ENCODE assay signal across 8 cellular contexts in genomic region chr1:6490181-6491075, GRCh38. TPM values are rescaled to one million over a fixed set of nuclear protein-coding genes. Genes with fewer than 3 reads are reported as not detected.
A peak's percentile ranks its signal among the peaks of the same experiment; 100 is the strongest.
DNase-seq lines count a peak whose midpoint lies in the region; ATAC-seq and TF ChIP-seq lines count a peak whose summit lies in the region.

No MANE protein-coding gene starts in this region.

- no peaks in the 10 kb centered on the region for H3K9me3 Mint-ChIP-seq in GM23338
- no peaks in the 10 kb centered on the region for H3K9me3 Mint-ChIP-seq in naive thymus-derived CD4-positive, alpha-beta T cell

- CTCF ChIA-PET in naive thymus-derived CD4-positive, alpha-beta T cell (lab: Charles Lee), result interaction anchor here (0.8 to 4.1 kb wide), 11 partner anchors 17 to 156 kb away, joined by 3 to 32 read pairs (median 4); partner anchors contain the start of genes NOL9 and TAS1R1

- peak; percentile 69 for ATAC-seq in GM23338
- peak; percentile 39 for ATAC-seq in naive thymus-derived CD4-positive, alpha-beta T cell
- no peak for ATAC-seq in thoracic aorta (ENCODE audit: insufficient number of reproducible peaks, low FRiP score, low read depth)
- no peak for ATAC-seq in GM19467 (IDR thresholded peaks at IDR 0.05; ENCODE audit: unreplicated experiment)

- peak overlapping the region; percentile 74 for H3K4me3 Mint-ChIP-seq in GM23338
- peak overlapping the region; percentile 63 to 87 (median 81) for H3K4me3 Mint-ChIP-seq in naive thymus-derived CD4-positive, alpha-beta T cell

- H3K9me3 ChIP-seq in esophagus muscularis mucosa (no peaks in the 10 kb centered on the region), thoracic aorta (no peaks in the 10 kb centered on the region)
- no peaks in the 10 kb centered on the region for H3K9me3 ChIP-seq in naive thymus-derived CD4-positive, alpha-beta T cell (ENCODE audit: control insufficient read depth in 2 of 3, low read length in 3 of 3)

- no peaks in the 10 kb centered on the region for H3K9me2 ChIP-seq in GM23338 (ENCODE audit: insufficient read depth)

- TF ChIP-seq CTCF in GM23338 (conservative IDR thresholded peaks at IDR 0.05; ENCODE audit: low read depth in 2 of 2), result peak in 1 of 2 experiments; percentile 30; a peak in 2 of 4 replicates
- TF ChIP-seq CTCF in esophagus muscularis mucosa (IDR thresholded peaks at IDR 0.05), result no peak
- peak; percentile 37 for TF ChIP-seq CTCF in thoracic aorta (IDR thresholded peaks at IDR 0.05)

- H3K36me3 ChIP-seq in GM23338 (ENCODE audit: insufficient read depth) (no peaks in the 10 kb centered on the region), esophagus muscularis mucosa (no peaks in the 10 kb centered on the region), thoracic aorta (no peaks in the 10 kb centered on the region)
- H3K36me3 ChIP-seq in naive thymus-derived CD4-positive, alpha-beta T cell (ENCODE audit: control insufficient read depth in 2 of 3, insufficient read depth in 3 of 3, low read length in 3 of 3), result peaks cover 0 to 4% (median 0%) of the 10 kb centered on the region in 3 experiments

- H3K4me3 ChIP-seq in GM23338, result peak overlapping the region; percentile 94
- peak overlapping the region; percentile 68 to 79 (median 69) for H3K4me3 ChIP-seq in esophagus muscularis mucosa
- peak overlapping the region; percentile 80 for H3K4me3 ChIP-seq in naive thymus-derived CD4-positive, alpha-beta T cell (ENCODE audit: low read length)
- peak overlapping the region; percentile 84 for H3K4me3 ChIP-seq in thoracic aorta

- H3K79me2 ChIP-seq in GM23338 (replicated peaks; ENCODE audit: insufficient read depth), result no peaks in the 10 kb centered on the region

- H3K27me3 ChIP-seq in GM23338 (ENCODE audit: insufficient read depth) (no peaks in the 10 kb centered on the region), esophagus muscularis mucosa (peaks cover 5 to 39% (median 12%) of the 10 kb centered on the region in 4 donors), thoracic aorta (replicated peaks; ENCODE audit: insufficient read depth) (no peaks in the 10 kb centered on the region)
- H3K27me3 ChIP-seq in naive thymus-derived CD4-positive, alpha-beta T cell (ENCODE audit: control insufficient read depth in 2 of 2, insufficient read depth in 2 of 2, low read length in 2 of 2), result peaks cover 0 to 6% of the 10 kb centered on the region in 2 donors

- TF ChIP-seq POLR2A in esophagus muscularis mucosa (IDR thresholded peaks at IDR 0.05; ENCODE audit: low read depth), result no peak

- no peak for TF ChIP-seq EP300 in esophagus muscularis mucosa (IDR thresholded peaks at IDR 0.05)

- H2AFZ ChIP-seq in GM23338, result peak overlapping the region; percentile 96

- peaks cover 20% of the 10 kb centered on the region for H3K4me1 ChIP-seq in GM23338 (ENCODE audit: insufficient read depth)
- peaks cover 50 to 62% (median 54%) of the 10 kb centered on the region in 4 donors for H3K4me1 ChIP-seq in esophagus muscularis mucosa
- H3K4me1 ChIP-seq in naive thymus-derived CD4-positive, alpha-beta T cell (ENCODE audit: control insufficient read depth in 2 of 2, insufficient read depth in 2 of 2, low read length in 2 of 2), result peaks cover 13 to 19% of the 10 kb centered on the region in 2 donors
- H3K4me1 ChIP-seq in thoracic aorta (ENCODE audit: control insufficient read depth in 1 of 2, low read depth in 2 of 2), result peaks cover 12 to 34% of the 10 kb centered on the region in 2 donors

- 3% methylated on average over 34 of the region's 70 CpGs for WGBS in esophagus muscularis mucosa

- DNase-seq in DMS53 (lab: John Stamatoyannopoulos, UW), result peak; percentile 94
- DNase-seq in GM23338 (ENCODE audit: low spot score), result peak; percentile 95
- peak; percentile 22 for DNase-seq in NCI-H2227 treated with DMSO at 0.1 percent for 48 hours (lab: John Stamatoyannopoulos, UW)
- DNase-seq in activated T-cell treated with anti-CD3 and anti-CD28 coated beads for 24 hours (ENCODE audit: low read depth), result peak; percentile 38
- DNase-seq in esophagus muscularis mucosa (ENCODE audit: extremely low spot score), result no peak
- DNase-seq in naive thymus-derived CD4-positive, alpha-beta T cell, result peak in 7 of 9 donors; percentile 31 to 67 (median 41)
- DNase-seq in thoracic aorta (ENCODE audit: low spot score), result no peak

- H4K20me1 ChIP-seq in GM23338 (replicated peaks; ENCODE audit: insufficient read depth), result no peaks in the 10 kb centered on the region; the same call in 1 of the 2 replicates

- H3K36me3 Mint-ChIP-seq in GM23338 (ENCODE audit: low read depth), result no peaks in the 10 kb centered on the region
- H3K36me3 Mint-ChIP-seq in naive thymus-derived CD4-positive, alpha-beta T cell, result peaks cover 0 to 2% (median 0%) of the 10 kb centered on the region in 5 donors

- H3K27ac ChIP-seq in GM23338 (ENCODE audit: low read depth), result peak overlapping the region; percentile 79
- H3K27ac ChIP-seq in esophagus muscularis mucosa (replicated peaks in 1 of 4), result peak overlapping the region; percentile 74 to 81 (median 78)
- peak overlapping the region; percentile 71 for H3K27ac ChIP-seq in naive thymus-derived CD4-positive, alpha-beta T cell (ENCODE audit: low read depth, low read length)
- H3K27ac ChIP-seq in thoracic aorta, result peak overlapping the region in 1 of 2 donors; percentile 6

- peaks cover 30% of the 10 kb centered on the region for H3K4me1 Mint-ChIP-seq in GM23338
- peaks cover 20 to 40% (median 33%) of the 10 kb centered on the region in 7 donors for H3K4me1 Mint-ChIP-seq in naive thymus-derived CD4-positive, alpha-beta T cell

- H3K27me3 Mint-ChIP-seq in GM23338 (ENCODE audit: insufficient read depth, low read depth, poor library complexity), result peaks cover 19% of the 10 kb centered on the region
- H3K27me3 Mint-ChIP-seq in naive thymus-derived CD4-positive, alpha-beta T cell, result peaks cover 6 to 24% (median 9%) of the 10 kb centered on the region in 5 donors

- intact Hi-C loops in esophagus muscularis mucosa (cut with DNase I), result loop anchor here (5.0 kb wide), 1 partner anchor 62 kb away; the partner anchor contains the start of gene NOL9
- intact Hi-C loops in naive thymus-derived CD4-positive, alpha-beta T cell (cut with micrococcal nuclease), result loop anchor here (1.0 to 2.0 kb wide), 6 partner anchors 45 to 294 kb away; partner anchors contain the start of genes CAMTA1 (in 1 of the 2) and NOL9 (in 1 of the 2)

- POLR2A ChIA-PET in naive thymus-derived CD4-positive, alpha-beta T cell (lab: Charles Lee), result interaction anchor here (0.5 to 2.5 kb wide), 20 partner anchors 9 to 162 kb away, joined by 3 to 22 read pairs (median 5); partner anchors contain the start of genes NOL9 and TNFRSF25

- no peak overlapping the region for H3K27ac Mint-ChIP-seq in GM23338
- peak overlapping the region in 8 of 9 donors; percentile 18 to 80 (median 69) for H3K27ac Mint-ChIP-seq in naive thymus-derived CD4-positive, alpha-beta T cell

- peak overlapping the region; percentile 97 for H3K4me2 ChIP-seq in GM23338

- peaks cover 15% of the 10 kb centered on the region for H3F3A ChIP-seq in GM23338 (replicated peaks; ENCODE audit: low read depth)

RNA-seq across cellular contexts. Expression of gene PLEKHG5, which starts 1.0 kb away (rescaled TPM):
- total RNA-seq in GM23338 (2014; rRNA removed; shearing (Covaris generic)), result 25.8 and 26.4 TPM in 2 replicates
- polyA plus RNA-seq in GM23338 (2016; fragmentation: Nextera tagmentation; extraction: Ambion mirVana), result 9.0 and 10.2 TPM in 2 replicates
- total RNA-seq in esophagus muscularis mucosa, result 10 to 100 TPM in 2 of 4 donors, 1 to 10 TPM in 2; 5.8 to 18.1 (median 12.0) TPM
- 10 to 100 TPM in 3 of 5 experiments, 1 to 10 TPM in 2; 2.2 to 15.6 (median 11.7) TPM for total RNA-seq in naive thymus-derived CD4-positive, alpha-beta T cell
- polyA plus RNA-seq in naive thymus-derived CD4-positive, alpha-beta T cell, result 1 to 10 TPM in 1 of 2 donors, not detected in 1; 2.0 TPM
- total RNA-seq in thoracic aorta, result 10 to 100 TPM; 23.4 to 32.9 TPM

RNA-seq across cellular contexts. Expression of gene TNFRSF25, which starts 24.5 kb away (rescaled TPM):
- 25.3 and 26.3 TPM in 2 replicates for total RNA-seq in GM23338 (2014; rRNA removed; shearing (Covaris generic))
- polyA plus RNA-seq in GM23338 (2016; fragmentation: Nextera tagmentation; extraction: Ambion mirVana), result 13.6 and 15.2 TPM in 2 replicates
- total RNA-seq in esophagus muscularis mucosa (1 to 10 TPM; 2.5 to 9.1 (median 9.1) TPM), thoracic aorta (10 to 100 TPM in 1 of 2 donors, 1 to 10 TPM in 1; 9.5 to 48.2 TPM)
- 100 to 1,000 TPM; 151 to 352 (median 179) TPM for total RNA-seq in naive thymus-derived CD4-positive, alpha-beta T cell
- polyA plus RNA-seq in naive thymus-derived CD4-positive, alpha-beta T cell, result 10 to 100 TPM; 17.3 to 40.5 TPM

Comparison
In these comparisons a context has a peak if more than half of its experiments do, and no peak if none do; other contexts are left out.
1. DNase-seq: peak in DMS53 (single experiment), GM23338 (single experiment), NCI-H2227 treated with DMSO at 0.1 percent for 48 hours (single experiment), activated T-cell treated with anti-CD3 and anti-CD28 coated beads for 24 hours (single experiment) and naive thymus-derived CD4-positive, alpha-beta T cell (7 of 9); none in esophagus muscularis mucosa (single experiment) and thoracic aorta (single experiment).
2. ATAC-seq: peak in GM23338 (single experiment) and naive thymus-derived CD4-positive, alpha-beta T cell (single experiment); none in thoracic aorta (single experiment) and GM19467 (single experiment).
3. Peak in every context shown above with its lines, with median percentiles within 50 percentile points of each other: H3K4me3 ChIP-seq.